In genomic region chr7:120828528-120828927, GRCh38 we compare ENCODE assay signal across 32 cellular contexts. TPM values are rescaled to one million over a fixed set of nuclear protein-coding genes. Genes with fewer than 3 reads are reported as not detected.
"Had no signal": no experiment of that assay in that cellular context is flagged by ENCODE, and none has a peak within 500 bp of the region (broad histone marks: within the 10 kb centered on the region; RNA-seq: fewer than 3 reads in every experiment).

No MANE protein-coding gene starts in this region.

- ATAC-seq: activated CD8-positive, alpha-beta T cell treated with anti-CD3 and anti-CD28 coated beads for 36 hours; activated T-cell treated with anti-CD3 and anti-CD28 coated beads, Interleukin-2, amount 50 U/mL, for 72 hours; activated T-helper 17 cell treated with anti-CD3 and anti-CD28 coated beads, Interleukin-2, amount 50 U/mL, for 72 hours; Right ventricle myocardium inferior; SK-N-SH treated with all-trans-retinoic acid at 6 μM for 48 hours had no signal

- H3K4me1 Mint-ChIP-seq: activated CD4-positive, alpha-beta T cell treated with anti-CD3 and anti-CD28 coated beads, Interleukin-2, amount 10 ng/mL, durations not matched to agents 24 days and 14 days; activated naive CD8-positive, alpha-beta T cell treated with anti-CD3 and anti-CD28 coated beads for 36 hours; activated T-helper 17 cell treated with anti-CD3 and anti-CD28 coated beads, Interleukin-2, amount 50 U/mL, for 72 hours had no signal

- H3K4me3 Mint-ChIP-seq: activated CD4-positive, alpha-beta T cell treated with anti-CD3 and anti-CD28 coated beads, Interleukin-2, amount 10 ng/mL, durations not matched to agents 24 days and 14 days; activated CD8-positive, alpha-beta T cell treated with anti-CD3 and anti-CD28 coated beads for 36 hours; activated naive CD8-positive, alpha-beta T cell treated with anti-CD3 and anti-CD28 coated beads for 36 hours; activated T-cell treated with anti-CD3 and anti-CD28 coated beads, Interleukin-2, amount 50 U/mL, for 72 hours; activated T-helper 17 cell treated with anti-CD3 and anti-CD28 coated beads, Interleukin-2, amount 50 U/mL, for 72 hours had no signal

- H3K4me3 ChIP-seq: MG63, PC-9 had no signal

- DNase-seq: activated CD4-positive, alpha-beta T cell treated with anti-CD3 and anti-CD28 coated beads, Interleukin-2, amount 10 ng/mL, durations not matched to agents 24 days and 14 days; activated CD4-positive, alpha-beta T cell treated with anti-CD3 and anti-CD28 coated beads, Interleukin-2, amount 50 U/mL, for 4 hours; activated CD8-positive, alpha-beta T cell treated with anti-CD3 and anti-CD28 coated beads for 36 hours; activated effector memory CD4-positive, alpha-beta T cell treated with anti-CD3 and anti-CD28 coated beads, Interleukin-2, amount 50 U/mL, for 16 hours; activated naive CD4-positive, alpha-beta T cell; activated naive CD4-positive, alpha-beta T cell treated with anti-CD3 and anti-CD28 coated beads, Interleukin-2, amount 50 U/mL, for 16 hours; activated naive CD8-positive, alpha-beta T cell treated with anti-CD3 and anti-CD28 coated beads for 36 hours; activated T-cell treated with anti-CD3 and anti-CD28 coated beads, Interleukin-2, amount 50 U/mL, for 1 hour; activated T-cell treated with anti-CD3 and anti-CD28 coated beads, Interleukin-2, amount 50 U/mL, for 72 hours; amniotic stem cell; aorta; brain microvascular endothelial cell; central memory CD4-positive, alpha-beta T cell; MG63; MV-4-11; NCI-H1092; NCI-H1436 treated with DMSO at 0.1 percent for 48 hours; NCI-H1694 treated with DMSO at 0.1 percent for 48 hours; NCI-H2029; NCI-H345; NCI-H524 treated with DMSO at 0.1 percent for 48 hours; PC-9; SIG-M5; T1000 had no signal

- H3K27ac ChIP-seq: brain microvascular endothelial cell, PC-9, RWPE1 had no signal

- H3K36me3 ChIP-seq: brain microvascular endothelial cell, MG63 had no signal

- H3K9me3 Mint-ChIP-seq: activated CD4-positive, alpha-beta T cell treated with anti-CD3 and anti-CD28 coated beads, Interleukin-2, amount 10 ng/mL, durations not matched to agents 24 days and 14 days; activated T-cell treated with anti-CD3 and anti-CD28 coated beads, Interleukin-2, amount 50 U/mL, for 72 hours had no signal

- H3K27ac Mint-ChIP-seq: activated CD4-positive, alpha-beta T cell treated with anti-CD3 and anti-CD28 coated beads, Interleukin-2, amount 10 ng/mL, durations not matched to agents 24 days and 14 days; activated CD8-positive, alpha-beta T cell treated with anti-CD3 and anti-CD28 coated beads for 36 hours; activated naive CD8-positive, alpha-beta T cell treated with anti-CD3 and anti-CD28 coated beads for 36 hours; activated T-cell treated with anti-CD3 and anti-CD28 coated beads, Interleukin-2, amount 50 U/mL, for 72 hours; activated T-helper 17 cell treated with anti-CD3 and anti-CD28 coated beads, Interleukin-2, amount 50 U/mL, for 72 hours had no signal

- H3K9me3 ChIP-seq: MG63 had no signal

- H3K4me2 ChIP-seq: PC-9 had no signal

- H3K27me3 ChIP-seq: brain microvascular endothelial cell, MG63 had no signal

- H3K36me3 Mint-ChIP-seq: activated naive CD8-positive, alpha-beta T cell treated with anti-CD3 and anti-CD28 coated beads for 36 hours had no signal

- H2AFZ ChIP-seq: PC-9 had no signal

RNA-seq across cellular contexts. Expression of gene TSPAN12, which starts 29.4 kb away (rescaled TPM):
- total RNA-seq: activated CD4-positive, alpha-beta T cell treated with anti-CD3 and anti-CD28 coated beads, Interleukin-2, amount 10 ng/mL, durations not matched to agents 24 days and 14 days; activated CD8-positive, alpha-beta memory T cell treated with anti-CD3 and anti-CD28 coated beads for 36 hours; activated CD8-positive, alpha-beta T cell treated with anti-CD3 and anti-CD28 coated beads for 36 hours; activated naive CD8-positive, alpha-beta T cell treated with anti-CD3 and anti-CD28 coated beads for 36 hours; activated T-helper 17 cell treated with anti-CD3 and anti-CD28 coated beads, Interleukin-2, amount 50 U/mL, for 72 hours; OCI-LY7; T-helper 1 cell treated with Interleukin-12 subunit alpha and Interleukin-12 subunit beta and Interleukin-4 antibody, amounts not matched to agents 30 ng/mL and 1 ng/mL, for 36 hours; T-helper 2 cell treated with Interferon-gamma antibody and Interleukin-4, amounts not matched to agents 100 ng/mL and 5 ng/mL, for 36 hours had no signal
